Comparison of ENCODE assay signal across 21 cellular contexts in the genomic region with DNA sequence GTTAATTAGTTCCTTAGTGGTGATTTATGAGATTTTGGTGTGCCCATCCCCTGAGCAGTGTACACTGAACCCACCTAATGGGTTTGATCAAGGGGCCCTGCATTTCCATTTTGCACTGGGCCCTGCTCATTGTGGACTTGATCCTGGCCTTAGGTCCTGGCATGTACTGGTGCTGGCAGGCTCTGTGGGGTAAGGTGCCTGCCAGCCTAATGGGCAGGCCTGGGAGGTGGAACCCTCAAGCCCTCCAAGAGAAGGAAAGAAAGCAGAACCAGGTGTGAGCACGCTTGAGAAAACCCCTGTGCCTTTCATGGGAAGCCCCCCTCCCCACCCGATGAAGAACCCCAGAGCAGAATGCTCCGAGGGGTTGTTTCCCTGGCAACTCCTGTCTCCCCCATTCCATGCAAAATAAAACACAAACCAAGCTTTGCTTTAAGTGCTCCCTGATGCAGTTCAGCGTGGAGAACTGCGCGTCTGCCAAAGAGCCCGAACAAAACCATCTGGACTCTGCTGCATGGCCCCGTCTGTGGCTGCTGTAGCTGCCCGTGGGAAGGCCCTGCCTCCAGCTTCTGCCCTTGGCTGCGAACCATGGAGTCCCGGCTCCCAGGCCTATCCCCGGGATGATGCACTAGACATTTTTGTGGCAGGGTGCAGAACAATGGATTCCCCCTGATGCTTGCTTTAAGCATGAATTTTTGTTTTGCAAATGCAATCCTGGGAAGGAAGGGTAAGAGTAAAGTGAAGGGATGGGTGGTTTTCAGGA.
DNase-seq lines count a peak whose midpoint lies in the region; ATAC-seq and TF ChIP-seq lines count a peak whose summit lies in the region.
"Had no signal": no experiment of that assay in that cellular context is flagged by ENCODE, and none has a peak within 500 bp of the region (broad histone marks: within the 10 kb centered on the region; RNA-seq: fewer than 3 reads in every experiment).

No MANE protein-coding gene starts in this region.

- peaks cover 1% of the 10 kb centered on the region for H3K36me3 ChIP-seq in fibroblast of lung (ENCODE audit: control insufficient read depth, insufficient read depth, low read length)
- no peaks in the 10 kb centered on the region for H3K36me3 ChIP-seq in CD8-positive, alpha-beta memory T cell (ENCODE audit: insufficient read depth, low read length)
- H3K36me3 ChIP-seq: pancreas, SJCRH30 had no signal

- peaks cover 12 to 28% (median 27%) of the 10 kb centered on the region in 3 donors for H3K4me1 Mint-ChIP-seq in CD8-positive, alpha-beta memory T cell

- POLR2A ChIA-PET in CD8-positive, alpha-beta memory T cell (lab: Charles Lee): no interaction called here

- no peaks in the 10 kb centered on the region for H3K9me3 ChIP-seq in fibroblast of lung (ENCODE audit: control insufficient read depth, insufficient read depth, low read depth, low read length)
- H3K9me3 ChIP-seq in CD8-positive, alpha-beta memory T cell (ENCODE audit: low read length): no peaks in the 10 kb centered on the region
- H3K9me3 ChIP-seq: mucosa of descending colon, pancreas, SJCRH30 had no signal

- TF ChIP-seq CTCF in fibroblast of lung (conservative IDR thresholded peaks at IDR 0.05 in 1 of 2, IDR thresholded peaks at IDR 0.05 in 1 of 2; ENCODE audit: low read depth in 1 of 2, low read length in 2 of 2): no peak
- TF ChIP-seq CTCF in omental fat pad (IDR thresholded peaks at IDR 0.05): no peak

- peaks cover 0 to under 1% (median 0%) of the 10 kb centered on the region in 3 donors for H3K36me3 Mint-ChIP-seq in CD8-positive, alpha-beta memory T cell
- H3K36me3 Mint-ChIP-seq: activated CD8-positive, alpha-beta memory T cell treated with anti-CD3 and anti-CD28 coated beads, Interleukin-2, amount 10 ng/mL, durations not matched to agents 7 days and 5 days had no signal

- no peak overlapping the region for H3K4me3 ChIP-seq in fibroblast of lung (replicated peaks in 1 of 4; ENCODE audit: control extremely low read depth in 1 of 4, insufficient read depth in 1 of 4, low read depth in 3 of 4, low read length in 4 of 4)
- no peak overlapping the region for H3K4me3 ChIP-seq in CD8-positive, alpha-beta memory T cell (ENCODE audit: low read length)
- H3K4me3 ChIP-seq: coronary artery, mucosa of descending colon, pancreas, SJCRH30, smooth muscle cell had no signal

- H3K27ac ChIP-seq in fibroblast of lung (ENCODE audit: insufficient read depth, low read length): no peak overlapping the region
- H3K27ac ChIP-seq in CD8-positive, alpha-beta memory T cell (ENCODE audit: low read depth, low read length): no peak overlapping the region
- H3K27ac ChIP-seq: coronary artery, SJCRH30 had no signal

- no peaks in the 10 kb centered on the region for H4K20me1 ChIP-seq in fibroblast of lung (ENCODE audit: control insufficient read depth, extremely low read depth, insufficient read depth, low read length)

- no peak overlapping the region for H3K4me2 ChIP-seq in fibroblast of lung (ENCODE audit: extremely low read depth, insufficient read depth, low read length)
- H3K4me2 ChIP-seq: smooth muscle cell had no signal

- DNase-seq in AG20443 (ENCODE audit: low spot score) (peak; percentile 50), NCI-H446 treated with DMSO at 0.1 percent for 48 hours (lab: John Stamatoyannopoulos, UW) (peak; percentile 38), fibroblast of lung (ENCODE audit: low read depth in 2 of 2) (peak; percentile 51 to 83), occipital lobe (lab: John Stamatoyannopoulos, UW) (peak; percentile 37), omental fat pad (ENCODE audit: low spot score) (no peak), A172 (ENCODE audit: low spot score) (no peak)
- no peak for DNase-seq in CD8-positive, alpha-beta memory T cell
- DNase-seq: activated CD4-positive, alpha-beta T cell treated with anti-CD3 and anti-CD28 coated beads for 1 hour; activated CD8-positive, alpha-beta memory T cell treated with anti-CD3 and anti-CD28 coated beads, Interleukin-2, amount 10 ng/mL, durations not matched to agents 7 days and 5 days; activated effector memory CD4-positive, alpha-beta T cell treated with anti-CD3 and anti-CD28 coated beads, Interleukin-2, amount 50 U/mL, for 16 hours; AML-193; mucosa of descending colon; NCI-H1436 treated with DMSO at 0.1 percent for 48 hours; NCI-H524; pancreas; SJCRH30; stimulated activated naive CD8-positive, alpha-beta T cell treated with anti-CD3 and anti-CD28 coated beads, Interleukin-15, Interleukin-2, amounts not matched to agents 100 U/mL and 50 U/mL, for 24 hours had no signal

- no peak overlapping the region for H3K27ac Mint-ChIP-seq in CD8-positive, alpha-beta memory T cell
- H3K27ac Mint-ChIP-seq: activated CD8-positive, alpha-beta memory T cell treated with anti-CD3 and anti-CD28 coated beads, Interleukin-2, amount 10 ng/mL, durations not matched to agents 7 days and 5 days; T-helper 2 cell treated with Interferon-gamma antibody and Interleukin-4, amounts not matched to agents 5 μg/mL and 100 μg/mL, for 36 hours had no signal

- peaks cover 26% of the 10 kb centered on the region for H3K4me1 ChIP-seq in fibroblast of lung (ENCODE audit: control insufficient read depth, extremely low read depth, insufficient read depth, low read length)
- H3K4me1 ChIP-seq in CD8-positive, alpha-beta memory T cell (ENCODE audit: insufficient read depth, low read length): peaks cover 12% of the 10 kb centered on the region

- CTCF ChIA-PET in CD8-positive, alpha-beta memory T cell (lab: Charles Lee): interaction anchor here (0.8 kb wide), 1 partner anchor 16 kb away, joined by 3 read pairs; no protein-coding TSS in a partner anchor

- no peaks in the 10 kb centered on the region for H3K9me3 Mint-ChIP-seq in CD8-positive, alpha-beta memory T cell
- H3K9me3 Mint-ChIP-seq: T-helper 2 cell treated with Interferon-gamma antibody and Interleukin-4, amounts not matched to agents 5 μg/mL and 100 μg/mL, for 36 hours had no signal

- peaks cover 10 to 43% of the 10 kb centered on the region in 2 donors for H3K27me3 Mint-ChIP-seq in CD8-positive, alpha-beta memory T cell

- no peak overlapping the region for H3K4me3 Mint-ChIP-seq in CD8-positive, alpha-beta memory T cell
- H3K4me3 Mint-ChIP-seq: activated CD8-positive, alpha-beta memory T cell treated with anti-CD3 and anti-CD28 coated beads, Interleukin-2, amount 10 ng/mL, durations not matched to agents 7 days and 5 days; T-helper 2 cell treated with Interferon-gamma antibody and Interleukin-4, amounts not matched to agents 5 μg/mL and 100 μg/mL, for 36 hours had no signal

- peaks cover 29% of the 10 kb centered on the region for H3K79me2 ChIP-seq in fibroblast of lung (ENCODE audit: control insufficient read depth, insufficient read depth, low read length)

- no peak overlapping the region for H3K9ac ChIP-seq in fibroblast of lung (ENCODE audit: insufficient read depth, low read length)

- H2AFZ ChIP-seq in fibroblast of lung (ENCODE audit: low read length): no peak overlapping the region

- H3K27me3 ChIP-seq in fibroblast of lung (ENCODE audit: control insufficient read depth, insufficient read depth, low read length): no peaks in the 10 kb centered on the region
- peaks cover 9% of the 10 kb centered on the region for H3K27me3 ChIP-seq in CD8-positive, alpha-beta memory T cell (ENCODE audit: insufficient read depth, low read length, poor library complexity, severe bottlenecking)
- H3K27me3 ChIP-seq: pancreas, SJCRH30 had no signal

- ATAC-seq in esophagus mucosa (no peak), omental fat pad (ENCODE audit: low FRiP score) (no peak)
- ATAC-seq: activated CD8-positive, alpha-beta memory T cell treated with anti-CD3 and anti-CD28 coated beads, Interleukin-2, amount 10 ng/mL, durations not matched to agents 7 days and 5 days; mucosa of descending colon; pancreas; stimulated activated naive CD8-positive, alpha-beta T cell treated with anti-CD3 and anti-CD28 coated beads, Interleukin-15, Interleukin-2, amounts not matched to agents 100 U/mL and 50 U/mL, for 24 hours had no signal

Comparison
In these comparisons a context has a peak if more than half of its experiments do, and no peak if none do; other contexts are left out.
1. DNase-seq: peak in AG20443 (single experiment), NCI-H446 treated with DMSO at 0.1 percent for 48 hours (single experiment), fibroblast of lung (2 of 2) and occipital lobe (single experiment); none in omental fat pad (single experiment), CD8-positive, alpha-beta memory T cell (0 of 5) and A172 (single experiment).